ENCODE assay signal across 14 cellular contexts in the genomic region with DNA sequence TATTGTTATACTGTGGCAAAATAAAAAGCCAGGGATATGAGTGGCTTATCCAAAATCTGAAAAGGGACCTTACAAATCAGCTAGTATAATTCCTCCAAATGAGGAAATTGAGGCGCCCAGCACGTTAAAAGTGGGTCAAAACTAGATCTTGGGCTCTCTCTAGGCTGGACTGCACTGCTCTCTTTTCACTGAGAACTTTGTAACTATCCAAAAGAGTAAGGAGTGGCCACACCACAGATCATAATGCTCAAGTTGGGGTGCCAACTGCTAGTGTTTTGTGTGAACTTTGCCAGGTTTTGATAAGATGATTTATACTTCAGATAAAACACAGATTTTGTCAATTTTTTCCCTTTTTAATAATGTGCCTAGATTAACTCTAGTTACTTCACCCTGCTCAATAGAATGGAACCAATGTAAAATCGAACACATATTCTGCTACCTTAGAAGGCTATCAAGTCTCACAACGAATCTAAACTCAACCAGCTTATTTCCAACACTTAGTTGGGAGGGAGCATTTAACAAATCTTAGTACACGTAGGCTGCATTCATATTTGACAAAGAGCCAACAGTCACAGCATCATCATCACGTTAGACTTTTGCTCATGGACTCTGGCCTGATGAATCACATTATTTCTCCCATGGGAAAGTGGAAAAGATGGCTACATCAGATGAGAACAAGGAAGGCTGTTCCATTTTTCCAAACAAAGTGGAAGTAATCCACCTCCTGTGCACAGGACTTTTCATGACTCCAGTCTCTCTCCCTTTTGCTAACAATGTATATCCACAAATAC.
DNase-seq lines count a peak whose midpoint lies in the region; ATAC-seq and TF ChIP-seq lines count a peak whose summit lies in the region.
"Had no signal": no experiment of that assay in that cellular context is flagged by ENCODE, and none has a peak within 500 bp of the region (broad histone marks: within the 10 kb centered on the region; RNA-seq: fewer than 3 reads in every experiment).

No MANE protein-coding gene starts in this region.

- no peaks in the 10 kb centered on the region for H3K36me3 Mint-ChIP-seq in MCF 10A (ENCODE audit: insufficient read depth, unreplicated experiment)
- H3K36me3 Mint-ChIP-seq in T-helper 2 cell treated with Interferon-gamma antibody and Interleukin-4, amounts not matched to agents 5 μg/mL and 100 μg/mL, for 36 hours (ENCODE audit: low read depth): no peaks in the 10 kb centered on the region
- no peaks in the 10 kb centered on the region for H3K36me3 Mint-ChIP-seq in activated CD4-positive, alpha-beta T cell treated with anti-CD3 and anti-CD28 coated beads for 36 hours (ENCODE audit: low read depth)

- H3K4me3 Mint-ChIP-seq in MCF 10A (ENCODE audit: unreplicated experiment): no peak overlapping the region
- H3K4me3 Mint-ChIP-seq in T-helper 2 cell treated with Interferon-gamma antibody and Interleukin-4, amounts not matched to agents 5 μg/mL and 100 μg/mL, for 36 hours: no peak overlapping the region
- H3K4me3 Mint-ChIP-seq in activated CD4-positive, alpha-beta T cell treated with anti-CD3 and anti-CD28 coated beads for 36 hours: no peak overlapping the region

- peak overlapping the region; percentile 8 for H3K27ac Mint-ChIP-seq in MCF 10A (ENCODE audit: low read depth, unreplicated experiment)
- H3K27ac Mint-ChIP-seq in T-helper 2 cell treated with Interferon-gamma antibody and Interleukin-4, amounts not matched to agents 5 μg/mL and 100 μg/mL, for 36 hours: no peak overlapping the region
- no peak overlapping the region for H3K27ac Mint-ChIP-seq in activated CD4-positive, alpha-beta T cell treated with anti-CD3 and anti-CD28 coated beads for 36 hours

- H3K27me3 ChIP-seq in breast epithelium: no peaks in the 10 kb centered on the region

- H3K36me3 ChIP-seq in breast epithelium: no peaks in the 10 kb centered on the region

- TF ChIP-seq CTCF in MCF 10A (IDR thresholded peaks at IDR 0.05; ENCODE audit: unreplicated experiment) (no peak), breast epithelium (IDR thresholded peaks at IDR 0.05) (no peak), cardiac fibroblast (IDR thresholded peaks at IDR 0.05; ENCODE audit: low read depth, low read length) (no peak)

- no peaks in the 10 kb centered on the region for H3K4me1 ChIP-seq in breast epithelium

- peaks cover 12% of the 10 kb centered on the region for H3K4me1 Mint-ChIP-seq in MCF 10A (ENCODE audit: insufficient read depth, unreplicated experiment)
- no peaks in the 10 kb centered on the region for H3K4me1 Mint-ChIP-seq in T-helper 2 cell treated with Interferon-gamma antibody and Interleukin-4, amounts not matched to agents 5 μg/mL and 100 μg/mL, for 36 hours (ENCODE audit: low read depth)
- H3K4me1 Mint-ChIP-seq in activated CD4-positive, alpha-beta T cell treated with anti-CD3 and anti-CD28 coated beads for 36 hours: no peaks in the 10 kb centered on the region

- DNase-seq in MCF 10A (ENCODE audit: unreplicated experiment) (peak; percentile 67), breast epithelium (ENCODE audit: low spot score in 2 of 2) (no peak), cardiac fibroblast (ENCODE audit: low read depth in 2 of 2) (peak; percentile 90 to 98), hepatic stellate cell (ENCODE audit: low spot score) (peak; percentile 22)
- no peak for DNase-seq in T-helper 2 cell treated with Interferon-gamma antibody and Interleukin-4, amounts not matched to agents 5 μg/mL and 100 μg/mL, for 36 hours (ENCODE audit: low spot score)
- DNase-seq in activated T-cell treated with anti-CD3 and anti-CD28 coated beads, Interleukin-2, amount 50 U/mL, for 1 hour: no peak
- DNase-seq in activated CD4-positive, alpha-beta T cell treated with anti-CD3 and anti-CD28 coated beads for 36 hours: no peak
- DNase-seq: 8988T; activated CD4-positive, alpha-beta T cell treated with anti-CD3 and anti-CD28 coated beads, Interleukin-2, amount 50 U/mL, for 4 hours; activated gamma-delta T cell; effector CD4-positive, alpha-beta T cell; NCI-H2029 treated with DMSO at 0.1 percent for 48 hours; SW 1271 had no signal

- H3K4me3 ChIP-seq in breast epithelium (no peak overlapping the region), cardiac fibroblast (replicated peaks in 1 of 2; ENCODE audit: low read depth in 2 of 2, low read length in 2 of 2) (no peak overlapping the region)

- no peaks in the 10 kb centered on the region for H3K9me3 ChIP-seq in breast epithelium

- no peak for ATAC-seq in GM21528 (IDR thresholded peaks at IDR 0.05; ENCODE audit: low FRiP score, unreplicated experiment)
- ATAC-seq in activated CD4-positive, alpha-beta T cell treated with anti-CD3 and anti-CD28 coated beads for 36 hours: no peak

- intact Hi-C loops in MCF 10A (cut with micrococcal nuclease): no loop called here
- intact Hi-C loops in breast epithelium (cut with DNase I; ENCODE audit: low total_unique reads): no loop called here
- intact Hi-C loops in activated CD4-positive, alpha-beta T cell treated with anti-CD3 and anti-CD28 coated beads for 36 hours (cut with DNase I, micrococcal nuclease): no loop called here

- H3K9me3 Mint-ChIP-seq in MCF 10A (ENCODE audit: unreplicated experiment): peaks cover 7% of the 10 kb centered on the region
- no peaks in the 10 kb centered on the region for H3K9me3 Mint-ChIP-seq in T-helper 2 cell treated with Interferon-gamma antibody and Interleukin-4, amounts not matched to agents 5 μg/mL and 100 μg/mL, for 36 hours
- no peaks in the 10 kb centered on the region for H3K9me3 Mint-ChIP-seq in activated CD4-positive, alpha-beta T cell treated with anti-CD3 and anti-CD28 coated beads for 36 hours (ENCODE audit: low read depth)

- BruUV-seq in MCF 10A (replicated peaks; lab: Mats Ljungman, UMichigan): no TSS peak

- peak overlapping the region in 1 of 2 donors; percentile 13 for H3K27ac ChIP-seq in breast epithelium

- no peak for TF ChIP-seq POLR2A in breast epithelium (IDR thresholded peaks at IDR 0.05)

- H3K27me3 Mint-ChIP-seq in MCF 10A (ENCODE audit: insufficient read depth, unreplicated experiment): no peaks in the 10 kb centered on the region
- no peaks in the 10 kb centered on the region for H3K27me3 Mint-ChIP-seq in T-helper 2 cell treated with Interferon-gamma antibody and Interleukin-4, amounts not matched to agents 5 μg/mL and 100 μg/mL, for 36 hours (ENCODE audit: low read depth)
- H3K27me3 Mint-ChIP-seq in activated CD4-positive, alpha-beta T cell treated with anti-CD3 and anti-CD28 coated beads for 36 hours: peaks cover 17% of the 10 kb centered on the region

- POLR2A ChIA-PET in MCF 10A (lab: Yijun Ruan, JAX): interaction anchor here (0.9 kb wide), 1 partner anchor 10 kb away, joined by 3 read pairs; no protein-coding TSS in a partner anchor
- POLR2A ChIA-PET in activated CD4-positive, alpha-beta T cell treated with anti-CD3 and anti-CD28 coated beads for 36 hours (lab: Charles Lee): no interaction called here

- CTCF ChIA-PET in MCF 10A (lab: Yijun Ruan, JAX): no interaction called here
- CTCF ChIA-PET in activated CD4-positive, alpha-beta T cell treated with anti-CD3 and anti-CD28 coated beads for 36 hours (lab: Charles Lee): no interaction called here

Comparison
In these comparisons a context has a peak if more than half of its experiments do, and no peak if none do; other contexts are left out.
1. DNase-seq: peak in MCF 10A (single experiment), cardiac fibroblast (2 of 2) and hepatic stellate cell (single experiment); none in breast epithelium (0 of 2), T-helper 2 cell treated with Interferon-gamma antibody and Interleukin-4, amounts not matched to agents 5 μg/mL and 100 μg/mL, for 36 hours (single experiment), activated T-cell treated with anti-CD3 and anti-CD28 coated beads, Interleukin-2, amount 50 U/mL, for 1 hour (single experiment) and activated CD4-positive, alpha-beta T cell treated with anti-CD3 and anti-CD28 coated beads for 36 hours (single experiment).